11 cellular contexts compared by ENCODE assay signal in genomic region chr5:68169898-68170297, GRCh38. TPM values are rescaled to one million over a fixed set of nuclear protein-coding genes. Genes with fewer than 3 reads are reported as not detected.
DNase-seq lines count a peak whose midpoint lies in the region; ATAC-seq and TF ChIP-seq lines count a peak whose summit lies in the region.
"Had no signal": no experiment of that assay in that cellular context is flagged by ENCODE, and none has a peak within 500 bp of the region (broad histone marks: within the 10 kb centered on the region; RNA-seq: fewer than 3 reads in every experiment).

No MANE protein-coding gene starts in this region.

- no peaks in the 10 kb centered on the region for H3K9me3 Mint-ChIP-seq in nephron
- H3K9me3 Mint-ChIP-seq: activated naive CD4-positive, alpha-beta T cell treated with anti-CD3 and anti-CD28 coated beads for 36 hours had no signal

- no peak for TF ChIP-seq EP300 in gastroesophageal sphincter (IDR thresholded peaks at IDR 0.05)

- in situ Hi-C loops in astrocyte of the spinal cord (cut with HindIII; ENCODE audit: low sequenced_read_pairs): no loop called here

- H3K27me3 ChIP-seq in gastroesophageal sphincter: no peaks in the 10 kb centered on the region
- no peaks in the 10 kb centered on the region for H3K27me3 ChIP-seq in testis

- intact Hi-C loops in testis (cut with DNase I; ENCODE audit: low total_unique reads): no loop called here

- no peak overlapping the region for H3K4me3 ChIP-seq in astrocyte of the spinal cord (ENCODE audit: low read depth, low read length)
- no peak overlapping the region for H3K4me3 ChIP-seq in gastroesophageal sphincter
- H3K4me3 ChIP-seq in testis: no peak overlapping the region

- peak overlapping the region; percentile 27 to 47 (median 30) for H3K4me3 Mint-ChIP-seq in nephron
- H3K4me3 Mint-ChIP-seq: activated naive CD4-positive, alpha-beta T cell treated with anti-CD3 and anti-CD28 coated beads for 36 hours; CD14-positive monocyte had no signal

- H3K27ac ChIP-seq in gastroesophageal sphincter: peak overlapping the region; percentile 83 to 94 (median 87)
- H3K27ac ChIP-seq in testis: peak overlapping the region; percentile 51 to 76

- no peaks in the 10 kb centered on the region for H3K36me3 ChIP-seq in gastroesophageal sphincter
- no peaks in the 10 kb centered on the region for H3K36me3 ChIP-seq in testis (ENCODE audit: low read depth, missing control alignments)

- no peak for ATAC-seq in gastroesophageal sphincter

- TF ChIP-seq POLR2A in gastroesophageal sphincter (IDR thresholded peaks at IDR 0.05) (no peak), testis (IDR thresholded peaks at IDR 0.05) (no peak)

- 8 to 50% methylated on average over 1 of the region's 1 CpG for WGBS in gastroesophageal sphincter (ENCODE audit: low coverage in 1 of 2), 2 donors
- 55 to 64% methylated on average over 1 of the region's 1 CpG for WGBS in testis, 2 donors

- H3K9me3 ChIP-seq in gastroesophageal sphincter (no peaks in the 10 kb centered on the region), testis (no peaks in the 10 kb centered on the region)

- H3K36me3 Mint-ChIP-seq in nephron (ENCODE audit: low read depth): no peaks in the 10 kb centered on the region
- H3K36me3 Mint-ChIP-seq: CD14-positive monocyte had no signal

- H3K27me3 Mint-ChIP-seq in nephron (ENCODE audit: low read depth): no peaks in the 10 kb centered on the region

- peak overlapping the region; percentile 57 to 85 (median 58) for H3K27ac Mint-ChIP-seq in nephron
- H3K27ac Mint-ChIP-seq: activated naive CD4-positive, alpha-beta T cell treated with anti-CD3 and anti-CD28 coated beads for 36 hours; CD14-positive monocyte had no signal

- H3K4me1 ChIP-seq in gastroesophageal sphincter (peaks cover 11 to 39% (median 13%) of the 10 kb centered on the region in 3 donors), testis (no peaks in the 10 kb centered on the region)

- DNase-seq in astrocyte of the spinal cord (ENCODE audit: low read depth, low spot score) (peak; percentile 31), testis (peak; percentile 54), mucosa of gallbladder (ENCODE audit: low spot score) (no peak), NCI-H1930 (lab: John Stamatoyannopoulos, UW) (no peak)
- no peak for DNase-seq in stimulated activated naive CD4-positive, alpha-beta T cell treated with Interleukin-2 at 50 U/mL for 16 hours (lab: John Stamatoyannopoulos, UW)
- DNase-seq: activated naive CD4-positive, alpha-beta T cell treated with anti-CD3 and anti-CD28 coated beads for 36 hours; NCI-H2171; stimulated activated CD4-positive, alpha-beta T cell treated with anti-CD3 and anti-CD28 coated beads, Interleukin-4, amount 100 ng/mL, for 1 hour had no signal

- H3K4me1 Mint-ChIP-seq in nephron: peaks cover 25% of the 10 kb centered on the region
- H3K4me1 Mint-ChIP-seq: CD14-positive monocyte had no signal

- TF ChIP-seq CTCF in astrocyte of the spinal cord (IDR thresholded peaks at IDR 0.05; ENCODE audit: low read depth, low read length) (no peak), gastroesophageal sphincter (IDR thresholded peaks at IDR 0.05) (no peak), nephron (IDR thresholded peaks at IDR 0.05; ENCODE audit: unreplicated experiment in 3 of 3) (no peak), testis (IDR thresholded peaks at IDR 0.05) (no peak)

RNA-seq across cellular contexts. Expression of gene PIK3R1, which starts 45.7 kb away (rescaled TPM):
- 100 to 1,000 TPM; 188 to 403 (median 312) TPM for total RNA-seq in gastroesophageal sphincter
- 10 to 100 TPM; 48.1 to 63.7 TPM for total RNA-seq in testis
- polyA plus RNA-seq in testis (ENCODE audit: insufficient read depth, low read depth, low replicate concordance): 16.9 TPM
- total RNA-seq in mucosa of gallbladder: 125 TPM

Comparison
In these comparisons a context has a peak if more than half of its experiments do, and no peak if none do; other contexts are left out.
1. DNase-seq: peak in astrocyte of the spinal cord (single experiment) and testis (single experiment); none in mucosa of gallbladder (single experiment), NCI-H1930 (0 of 2) and stimulated activated naive CD4-positive, alpha-beta T cell treated with Interleukin-2 at 50 U/mL for 16 hours (single experiment).